In the genomic region with DNA sequence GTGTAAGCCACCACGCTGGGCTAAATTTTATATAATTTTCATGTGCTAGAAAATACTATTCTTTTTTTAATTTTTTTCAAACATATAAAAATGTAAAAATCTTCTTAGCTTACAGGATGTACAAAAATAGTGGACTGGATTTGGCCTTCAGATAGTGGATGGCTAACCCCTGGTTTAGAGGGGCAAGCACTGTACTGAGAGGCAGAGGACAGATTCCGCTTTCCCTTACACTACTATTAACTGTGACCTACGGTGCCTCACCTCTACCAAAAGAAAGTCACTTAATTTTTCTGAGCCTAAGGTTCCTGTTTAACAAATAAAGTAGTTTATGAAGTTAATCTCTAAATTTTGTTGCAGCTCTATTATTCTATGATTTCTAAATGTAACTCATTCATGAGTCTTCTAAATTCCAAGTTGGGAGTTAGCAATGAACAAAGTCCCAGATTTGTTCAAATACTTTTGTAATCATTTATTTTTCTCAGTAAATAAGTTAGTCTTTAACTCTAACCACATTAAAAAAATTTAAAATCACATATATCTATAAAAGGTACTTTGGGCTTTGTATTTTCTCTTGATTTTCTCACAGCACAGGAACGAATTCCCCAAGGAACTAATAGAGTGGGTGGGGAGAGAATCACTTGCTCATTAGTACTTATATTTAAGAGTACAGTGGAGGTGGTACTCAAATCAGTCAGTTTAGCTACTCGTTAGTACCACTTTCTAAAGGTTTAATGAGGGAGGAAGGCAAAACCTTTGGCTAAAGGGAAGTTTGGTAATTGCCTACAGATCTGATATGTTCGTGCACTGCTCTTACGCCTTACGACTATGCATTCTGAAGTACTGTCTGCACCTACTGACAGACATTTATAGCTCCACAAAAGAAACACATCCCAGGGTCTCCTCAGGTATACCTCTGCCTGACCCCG, we compare ENCODE assay signal across 23 cellular contexts. TPM values are rescaled to one million over a fixed set of nuclear protein-coding genes. Genes with fewer than 3 reads are reported as not detected.
A peak's percentile ranks its signal among the peaks of the same experiment; 100 is the strongest.
DNase-seq lines count a peak whose midpoint lies in the region; ATAC-seq, FAIRE-seq and TF ChIP-seq lines count a peak whose summit lies in the region.
"Had no signal": no experiment of that assay in that cellular context is flagged by ENCODE, and none has a peak within 500 bp of the region (broad histone marks: within the 10 kb centered on the region; RNA-seq: fewer than 3 reads in every experiment).

No MANE protein-coding gene starts in this region.

- CTCF ChIA-PET in HepG2 (lab: Yijun Ruan, JAX; ENCODE audit: low intra/inter-chr PET ratio, low total read pairs) = no interaction called here
- CTCF ChIA-PET in H1 (lab: Charles Lee; ENCODE audit: partially characterized antibody) = interaction anchor here (0.6 kb wide), 2 partner anchors 11 to 262 kb away, joined by 3 read pairs; no protein-coding TSS in a partner anchor

- 55% methylated on average over 9 of the region's 9 CpGs for WGBS in liver
- 44% methylated on average over 9 of the region's 9 CpGs for WGBS in HepG2 (ENCODE audit: low lambda C conversion rate)
- WGBS in H1 (ENCODE audit: extremely low coverage in 1 of 2, insufficient coverage in 1 of 2, insufficient read length in 1 of 2, insufficient replicate concordance in 2 of 2, low coverage in 1 of 2, low lambda C conversion rate in 2 of 2, missing lambda C conversion rate in 1 of 2), 2 experiments = 91% methylated on average over 9 of the region's 9 CpGs; no CpG with 5 or more reads in 1 of the 2 experiments
- no CpG with 5 or more reads among the region's 9 CpGs for WGBS in H9 (ENCODE audit: extremely low coverage, insufficient read length, low lambda C conversion rate)

- no peak overlapping the region for H3K18ac ChIP-seq in H1 (ENCODE audit: extremely low read depth, low read length)
- H3K18ac ChIP-seq in H9 (ENCODE audit: insufficient read length, low read depth, low read length) = no peak overlapping the region

- H2BK5ac ChIP-seq in H1 (ENCODE audit: low read depth, low read length) (no peak overlapping the region), H9 (ENCODE audit: insufficient read length, low read length) (no peak overlapping the region)

- H3K4me2 ChIP-seq in HepG2 (ENCODE audit: low read depth, low read length) = no peak overlapping the region
- no peak overlapping the region for H3K4me2 ChIP-seq in H1 (ENCODE audit: insufficient read depth in 1 of 2, low read depth in 2 of 2, low read length in 2 of 2)
- H3K4me2 ChIP-seq in H9 (ENCODE audit: insufficient read depth, insufficient read length, low read length) = no peak overlapping the region
- H3K4me2 ChIP-seq: A549; BLaER1 treated with 17β-estradiol and CSF1 and Interleukin-3, amounts not matched to agents 10 nM and 100 nM had no signal

- no peaks in the 10 kb centered on the region for H3K23me2 ChIP-seq in H1 (ENCODE audit: low read depth, low read length)
- no peaks in the 10 kb centered on the region for H3K23me2 ChIP-seq in H9 (ENCODE audit: insufficient read length, low read depth, low read length, poor library complexity, severe bottlenecking)

- H2BK12ac ChIP-seq in H1 (ENCODE audit: low read depth, low read length) (no peak overlapping the region), H9 (ENCODE audit: insufficient read length, low read depth, low read length) (no peak overlapping the region)

- in situ Hi-C loops in HepG2 (cut with HindIII; ENCODE audit: extremely low pct_ligation_motif_present, low pct_unique_long_range_greater_than_20kb) = no loop called here

- H3K9me3 Mint-ChIP-seq in H9 = no peaks in the 10 kb centered on the region
- H3K9me3 Mint-ChIP-seq: HFFc6 had no signal

- no peak overlapping the region for H3T11ph ChIP-seq in H9 (ENCODE audit: low read length)

- H3K23ac ChIP-seq in H1 (ENCODE audit: insufficient read length) = no peak overlapping the region
- H3K23ac ChIP-seq in H9 (ENCODE audit: insufficient read length, low read depth, low read length) = no peak overlapping the region

- H3K79me1 ChIP-seq in H1 (ENCODE audit: low read depth, low read length) = no peaks in the 10 kb centered on the region
- H3K79me1 ChIP-seq in H9 (ENCODE audit: insufficient read depth, low read depth, low read length, poor library complexity, severe bottlenecking) = no peaks in the 10 kb centered on the region

- H3K36me3 ChIP-seq in liver (ENCODE audit: control insufficient read depth in 4 of 4, insufficient read depth in 3 of 4, low read depth in 1 of 4, low read length in 3 of 4) = no peaks in the 10 kb centered on the region
- H3K36me3 ChIP-seq in HepG2 (replicated peaks in 1 of 2; ENCODE audit: control insufficient read depth in 1 of 2, insufficient read depth in 2 of 2, low read length in 2 of 2) = no peaks in the 10 kb centered on the region
- H3K36me3 ChIP-seq in H1 (ENCODE audit: control insufficient read depth in 2 of 4, insufficient read depth in 4 of 4, low read length in 3 of 4) = no peaks in the 10 kb centered on the region
- H3K36me3 ChIP-seq: BE2C; BLaER1 treated with 17β-estradiol and CSF1 and Interleukin-3, amounts not matched to agents 10 nM and 100 nM; HAP-1 had no signal

- H3K9ac ChIP-seq in liver (ENCODE audit: low read depth in 1 of 2, low read length in 2 of 2) (no peak overlapping the region), HepG2 (ENCODE audit: insufficient read depth, low read depth, low read length) (no peak overlapping the region), H1 (replicated peaks in 1 of 4; ENCODE audit: extremely low read depth in 1 of 4, low read depth in 3 of 4, low read length in 3 of 4) (no peak overlapping the region), H9 (ENCODE audit: extremely low read depth, insufficient read length, low read length) (no peak overlapping the region)
- H3K9ac ChIP-seq: BLaER1 treated with 17β-estradiol and CSF1 and Interleukin-3, amounts not matched to agents 10 nM and 100 nM; GM23248 had no signal

- no peak overlapping the region for H3K4me3 Mint-ChIP-seq in H9
- H3K4me3 Mint-ChIP-seq: CD14-positive monocyte; CD4-positive, alpha-beta T cell; CD8-positive, alpha-beta memory T cell; HFFc6 had no signal

- H3K4me1 Mint-ChIP-seq in H9 = no peaks in the 10 kb centered on the region
- H3K4me1 Mint-ChIP-seq: CD14-positive monocyte; CD8-positive, alpha-beta memory T cell had no signal

- H2AFZ ChIP-seq in HepG2 (ENCODE audit: low read length) (no peak overlapping the region), H1 (ENCODE audit: low read length) (no peak overlapping the region), H9 (ENCODE audit: low read length) (no peak overlapping the region)
- H2AFZ ChIP-seq: GM23248 had no signal

- H2BK15ac ChIP-seq in H1 (ENCODE audit: low read length) (no peak overlapping the region), H9 (ENCODE audit: low read depth, low read length) (no peak overlapping the region)

- DNase-seq in HepG2 (ENCODE audit: low spot score) = no peak
- DNase-seq in H1 (ENCODE audit: low read depth in 1 of 2, low spot score in 2 of 2) = no peak
- DNase-seq in putamen (ENCODE audit: low spot score) = peak; percentile 13
- no peak for DNase-seq in H9
- DNase-seq in D721Med (ENCODE audit: insufficient read length, low spot score) = no peak
- DNase-seq: 8988T; ACHN; AML-193; BE2C; CD4-positive, alpha-beta T cell; CD8-positive, alpha-beta memory T cell; DMS153; DND-41; GM23248; HFFc6 had no signal

- H2BK20ac ChIP-seq in H1 (ENCODE audit: low read length) (no peak overlapping the region), H9 (ENCODE audit: low read depth, low read length, poor library complexity, severe bottlenecking) (no peak overlapping the region)

- ATAC-seq in HepG2 = no peak
- ATAC-seq: A549 had no signal

- no peak overlapping the region for H4K5ac ChIP-seq in H1 (ENCODE audit: insufficient read length, low read depth, low read length)
- no peak overlapping the region for H4K5ac ChIP-seq in H9 (ENCODE audit: insufficient read length, low read depth, low read length)

- TF ChIP-seq EP300 in HepG2 (IDR thresholded peaks at IDR 0.05; ENCODE audit: low read depth in 2 of 2, low read length in 2 of 2) = no peak
- TF ChIP-seq EP300 in HepG2 (CRISPR knock-in tag; IDR thresholded peaks at IDR 0.05; ENCODE audit: borderline replicate concordance) = no peak
- no peak for TF ChIP-seq EP300 in H1 (IDR thresholded peaks at IDR 0.05; ENCODE audit: borderline replicate concordance in 1 of 2, low read depth in 2 of 2, low read length in 2 of 2)

- no peak overlapping the region for H3K4ac ChIP-seq in H1 (replicated peaks; ENCODE audit: insufficient read length, low read depth, low read length)
- no peak overlapping the region for H3K4ac ChIP-seq in H9 (ENCODE audit: low read depth, low read length)

- H3K4me3 ChIP-seq in liver (ENCODE audit: low read depth in 1 of 3, low read length in 3 of 3) (peak overlapping the region in 2 of 3 donors; percentile 7 to 37), HepG2 (replicated peaks in 1 of 3; ENCODE audit: insufficient read depth in 1 of 3, low read depth in 2 of 3, low read length in 3 of 3) (no peak overlapping the region), H1 (ENCODE audit: extremely low read depth in 1 of 4, insufficient read depth in 2 of 4, low read depth in 3 of 4, low read length in 4 of 4) (no peak overlapping the region)
- H3K4me3 ChIP-seq: A549; BLaER1 treated with 17β-estradiol and CSF1 and Interleukin-3, amounts not matched to agents 10 nM and 100 nM; GM23248; HAP-1 had no signal

- H4K8ac ChIP-seq in H1 (ENCODE audit: extremely low read depth, insufficient read depth, low read length) = no peak overlapping the region
- H4K8ac ChIP-seq in H9 (replicated peaks; ENCODE audit: insufficient read length, low read depth, low read length) = no peak overlapping the region

- POLR2A ChIA-PET in HepG2 (lab: Yijun Ruan, JAX) (no interaction called here), H1 (lab: Charles Lee; ENCODE audit: partially characterized antibody) (no interaction called here)

- H3K56ac ChIP-seq in H1 (replicated peaks; ENCODE audit: insufficient read length, low read depth, low read length) (no peak overlapping the region), H9 (ENCODE audit: insufficient read length, low read depth, low read length) (no peak overlapping the region)

- H4K91ac ChIP-seq in H1 (replicated peaks; ENCODE audit: insufficient read length, low read length) = no peak overlapping the region
- no peak overlapping the region for H4K91ac ChIP-seq in H9 (ENCODE audit: insufficient read length, low read depth, low read length)

- no peaks in the 10 kb centered on the region for H3K9me3 ChIP-seq in liver (ENCODE audit: control insufficient read depth in 4 of 4, low read length in 3 of 4)
- no peaks in the 10 kb centered on the region for H3K9me3 ChIP-seq in HepG2 (ENCODE audit: low read length)
- no peaks in the 10 kb centered on the region for H3K9me3 ChIP-seq in H1 (ENCODE audit: insufficient read depth in 2 of 2, low read depth in 1 of 2, low read length in 1 of 2)
- H3K9me3 ChIP-seq in H9 (ENCODE audit: control insufficient read depth, low read depth, low read length) = no peaks in the 10 kb centered on the region
- H3K9me3 ChIP-seq: A549; BE2C; BLaER1 treated with 17β-estradiol and CSF1 and Interleukin-3, amounts not matched to agents 10 nM and 100 nM; HAP-1 had no signal

- H3K27ac Mint-ChIP-seq in H9 = no peak overlapping the region; a peak in 1 of 7 replicates
- H3K27ac Mint-ChIP-seq: CD14-positive monocyte; CD4-positive, alpha-beta T cell; CD8-positive, alpha-beta memory T cell; HFFc6 had no signal

- no peak for TF ChIP-seq RAD21 in liver (IDR thresholded peaks at IDR 0.05)
- no peak for TF ChIP-seq RAD21 in HepG2 (CRISPR knock-in tag; IDR thresholded peaks at IDR 0.05)
- no peak for TF ChIP-seq RAD21 in H1 (IDR thresholded peaks at IDR 0.05 in 1 of 2, conservative IDR thresholded peaks at IDR 0.05 in 1 of 2; ENCODE audit: low read depth in 2 of 2, low read length in 2 of 2)

- H3K79me2 ChIP-seq in HepG2 (ENCODE audit: insufficient read depth, low read length) (no peaks in the 10 kb centered on the region), H1 (ENCODE audit: control insufficient read depth in 1 of 2, insufficient read depth in 2 of 2, low read length in 2 of 2) (no peaks in the 10 kb centered on the region), H9 (ENCODE audit: insufficient read depth, low read length) (no peaks in the 10 kb centered on the region)

- H3K27me3 ChIP-seq in liver (ENCODE audit: control insufficient read depth in 4 of 4, insufficient read depth in 4 of 4, low read length in 3 of 4) (no peaks in the 10 kb centered on the region), HepG2 (ENCODE audit: control insufficient read depth in 1 of 2, insufficient read depth in 2 of 2, low read length in 2 of 2) (no peaks in the 10 kb centered on the region), H1 (replicated peaks in 1 of 4; ENCODE audit: control insufficient read depth in 3 of 4, extremely low read depth in 1 of 4, insufficient read depth in 3 of 4, low read length in 3 of 4) (no peaks in the 10 kb centered on the region), H9 (ENCODE audit: insufficient read depth, low read length) (no peaks in the 10 kb centered on the region)
- H3K27me3 ChIP-seq: BE2C; BLaER1 treated with 17β-estradiol and CSF1 and Interleukin-3, amounts not matched to agents 10 nM and 100 nM had no signal

- intact Hi-C loops in HepG2 (cut with micrococcal nuclease; ENCODE audit: unreplicated experiment) = no loop called here

- H2BK120ac ChIP-seq in H1 (replicated peaks; ENCODE audit: low read depth, low read length) (no peak overlapping the region), H9 (ENCODE audit: low read depth, low read length, poor library complexity, severe bottlenecking) (no peak overlapping the region)

- H3K36me3 Mint-ChIP-seq in H9 (ENCODE audit: insufficient read depth in 1 of 3, low read depth in 3 of 3) = no peaks in the 10 kb centered on the region
- H3K36me3 Mint-ChIP-seq: CD14-positive monocyte; CD8-positive, alpha-beta memory T cell had no signal

- no peak for FAIRE-seq in HepG2 (lab: Jason Lieb, UNC)
- FAIRE-seq in H1 (lab: Jason Lieb, UNC) = no peak
- FAIRE-seq in D721Med (lab: Jason Lieb, UNC) = no peak
- FAIRE-seq: A549, G401.6, GM19239 had no signal

- TF ChIP-seq POLR2A in HepG2 (IDR thresholded peaks at IDR 0.05; ENCODE audit: insufficient read depth in 1 of 2, low read depth in 2 of 2, low read length in 2 of 2) = no peak
- no peak for TF ChIP-seq POLR2A in H1 (IDR thresholded peaks at IDR 0.05; ENCODE audit: control extremely low read depth in 1 of 2, low read depth in 2 of 2, low read length in 2 of 2)

- TF ChIP-seq CTCF in liver (IDR thresholded peaks at IDR 0.05; ENCODE audit: low read depth, low read length, missing input control) = no peak
- no peak for TF ChIP-seq CTCF in HepG2 (CRISPR knock-in tag; IDR thresholded peaks at IDR 0.05)
- TF ChIP-seq CTCF in H1 (IDR thresholded peaks at IDR 0.05; ENCODE audit: control extremely low read depth in 1 of 3, insufficient read depth in 1 of 3, low read depth in 1 of 3, low read length in 3 of 3) = no peak
- TF ChIP-seq CTCF in H9 (conservative IDR thresholded peaks at IDR 0.05) = no peak
- no peak for TF ChIP-seq CTCF in D721Med (IDR thresholded peaks at IDR 0.05; ENCODE audit: insufficient read depth, missing control alignments)

- H3K27ac ChIP-seq in liver (ENCODE audit: low read depth in 1 of 2, low read length in 2 of 2) (peak overlapping the region; percentile 51 to 53), HepG2 (ENCODE audit: extremely low read length, insufficient read depth, low read length) (no peak overlapping the region), H1 (ENCODE audit: low read depth, low read length) (no peak overlapping the region), H9 (ENCODE audit: insufficient read length, low read depth, low read length) (no peak overlapping the region)
- H3K27ac ChIP-seq: A549; BLaER1 treated with 17β-estradiol and CSF1 and Interleukin-3, amounts not matched to agents 10 nM and 100 nM; GM23248 had no signal

- no peaks in the 10 kb centered on the region for H3K27me3 Mint-ChIP-seq in H9 (ENCODE audit: low read depth)
- H3K27me3 Mint-ChIP-seq: CD4-positive, alpha-beta T cell; CD8-positive, alpha-beta memory T cell had no signal

- H3K4me1 ChIP-seq in liver (ENCODE audit: control insufficient read depth in 4 of 4, insufficient read depth in 4 of 4, low read length in 3 of 4) (peaks cover 5 to 29% (median 22%) of the 10 kb centered on the region in 4 donors), HepG2 (ENCODE audit: insufficient read depth, low read length) (no peaks in the 10 kb centered on the region), H1 (replicated peaks in 1 of 4; ENCODE audit: control insufficient read depth in 3 of 4, insufficient read depth in 4 of 4, low read length in 3 of 4) (no peaks in the 10 kb centered on the region), H9 (ENCODE audit: insufficient read depth, low read length) (no peaks in the 10 kb centered on the region)
- H3K4me1 ChIP-seq: A549; BE2C; BLaER1 treated with 17β-estradiol and CSF1 and Interleukin-3, amounts not matched to agents 10 nM and 100 nM; HAP-1 had no signal

- no peak overlapping the region for H2AK5ac ChIP-seq in H1 (ENCODE audit: low read depth, low read length)
- H2AK5ac ChIP-seq in H9 (ENCODE audit: insufficient read length, low read length) = no peak overlapping the region

- H3K14ac ChIP-seq in H1 (ENCODE audit: insufficient read length) (peak overlapping the region; percentile 61), H9 (ENCODE audit: insufficient read depth, low read length) (no peak overlapping the region)

- no peaks in the 10 kb centered on the region for H4K20me1 ChIP-seq in HepG2 (ENCODE audit: insufficient read depth, low read length)
- H4K20me1 ChIP-seq in H1 (replicated peaks in 1 of 2; ENCODE audit: control insufficient read depth in 1 of 2, insufficient read depth in 2 of 2, low read length in 2 of 2) = no peaks in the 10 kb centered on the region
- H4K20me1 ChIP-seq in H9 (ENCODE audit: control insufficient read depth, insufficient read depth, insufficient read length) = no peaks in the 10 kb centered on the region
- H4K20me1 ChIP-seq: BLaER1 treated with 17β-estradiol and CSF1 and Interleukin-3, amounts not matched to agents 10 nM and 100 nM had no signal

- BruUV-seq in HepG2 (replicated peaks; lab: Mats Ljungman, UMichigan) = no TSS peak

RNA-seq across cellular contexts. Expression of gene SLC15A5, which starts 33.7 kb away (rescaled TPM):
- total RNA-seq in liver (not detected), HepG2 (2016; rRNA removed; fragmentation: Illumina TruSeq; extraction: Trizol) (not detected in 2 replicates), H9 (2021) (not detected in 2 replicates)
- polyA plus RNA-seq in liver (not detected), HepG2 (2011; rRNA removed) (not detected in 2 replicates), H1 (2011; rRNA removed) (not detected in 2 replicates)
- total RNA-seq in HepG2 (2016; cell fraction: cytosol; rRNA removed; fragmentation: Illumina TruSeq; extraction: Trizol; ENCODE audit: low read depth) = not detected in 2 replicates
- not detected in 2 replicates for total RNA-seq in HepG2 (2016; cell fraction: insoluble cytoplasmic fraction; rRNA removed; fragmentation: Illumina TruSeq; extraction: Trizol)
- not detected in 2 replicates for total RNA-seq in HepG2 (2016; cell fraction: membrane; rRNA removed; fragmentation: Illumina TruSeq; extraction: Trizol)
- total RNA-seq in HepG2 (2016; cell fraction: nucleus; rRNA removed; fragmentation: Illumina TruSeq; extraction: Trizol) = not detected in 2 replicates
- not detected in 2 replicates for polyA plus RNA-seq in HepG2 (2011; cell fraction: cytosol; rRNA removed)
- not detected in 2 replicates for polyA plus RNA-seq in HepG2 (2011; cell fraction: nucleus; rRNA removed)
- polyA plus RNA-seq in HepG2 (2012) = not detected in 2 replicates
- not detected in 2 replicates for polyA plus RNA-seq in HepG2 (2016; cell fraction: cytosol; fragmentation: Illumina TruSeq; extraction: Trizol; ENCODE audit: low read depth)
- not detected in 2 replicates for polyA plus RNA-seq in HepG2 (2016; cell fraction: insoluble cytoplasmic fraction; fragmentation: Illumina TruSeq; extraction: Trizol; ENCODE audit: low read depth)
- polyA plus RNA-seq in HepG2 (2016; cell fraction: membrane; fragmentation: Illumina TruSeq; extraction: Trizol; ENCODE audit: low read depth) = not detected in 2 replicates
- not detected in 2 replicates for polyA plus RNA-seq in HepG2 (2016; cell fraction: nucleus; fragmentation: Illumina TruSeq; extraction: Trizol; ENCODE audit: insufficient read depth, low read depth)
- polyA minus RNA-seq in HepG2 (2011; rRNA and poly(A)+ RNA removed; ENCODE audit: low replicate concordance) = not detected in 2 replicates
- not detected in 2 replicates for polyA minus RNA-seq in HepG2 (2011; cell fraction: cytosol; rRNA and poly(A)+ RNA removed)
- polyA minus RNA-seq in HepG2 (2011; cell fraction: nucleus; rRNA and poly(A)+ RNA removed) = not detected in 2 replicates
- not detected in 2 replicates for total RNA-seq in H1 (2021; fragmentation: NEBNext Ultra II Directional; extraction: Animal tissue kit (Norgen Biotek cat#: 25700))
- polyA plus RNA-seq in H1 (2011; cell fraction: cytosol; rRNA removed) = not detected
- polyA plus RNA-seq in H1 (2011; cell fraction: nucleus; rRNA removed) = not detected
- not detected in 4 replicates for polyA plus RNA-seq in H1 (2012, experiment 1 of 2)
- polyA plus RNA-seq in H1 (2012, experiment 2 of 2) = not detected
- not detected for polyA plus RNA-seq in H1 (2013, experiment 1 of 2)
- not detected for polyA plus RNA-seq in H1 (2013, experiment 2 of 2)
- not detected in 2 replicates for polyA minus RNA-seq in H1 (2011; rRNA and poly(A)+ RNA removed)
- not detected for polyA minus RNA-seq in H1 (2011; cell fraction: cytosol; rRNA and poly(A)+ RNA removed)
- polyA minus RNA-seq in H1 (2011; cell fraction: nucleus; rRNA and poly(A)+ RNA removed) = not detected
- total RNA-seq: CD4-positive, alpha-beta T cell; CD8-positive, alpha-beta memory T cell; GM23248; H4; HFFc6 had no signal
- polyA plus RNA-seq: A549; CD14-positive monocyte; CD8-positive, alpha-beta memory T cell; GM23248 had no signal

Comparison
In these comparisons a context has a peak if more than half of its experiments do, and no peak if none do; other contexts are left out.
1. H3K27ac ChIP-seq: peak in liver (2 of 2); none in HepG2 (single experiment), H1 (single experiment) and H9 (single experiment).
2. H3K4me3 ChIP-seq: peak in liver (2 of 3); none in HepG2 (0 of 3) and H1 (0 of 4).